Comparison of ENCODE assay signal across 1 cellular context in genomic region chr1:231395051-231395995, GRCh38.
TF ChIP-seq lines count a peak whose summit lies in the region.

No MANE protein-coding gene starts in this region.

TF ChIP-seq in HepG2, 621 proteins besides CTCF, POLR2A, EP300 and RAD21 (continued from another document):
- TF ChIP-seq ZFP36 (IDR thresholded peaks at IDR 0.05; ENCODE audit: borderline replicate concordance, low read depth, low read length, partially characterized antibody) (no peak), ATF7 (IDR thresholded peaks at IDR 0.05) (peak; percentile 86), ATF7 (CRISPR knock-in tag; IDR thresholded peaks at IDR 0.05) (no peak), ATF1 (CRISPR knock-in tag; IDR thresholded peaks at IDR 0.05) (peak; percentile 28; the same call in 1 of the 2 replicates), JUND (CRISPR knock-in tag; IDR thresholded peaks at IDR 0.05) (no peak), ZNF33B (CRISPR knock-in tag; IDR thresholded peaks at IDR 0.05) (no peak), ATRX (CRISPR knock-in tag; IDR thresholded peaks at IDR 0.05; ENCODE audit: borderline replicate concordance) (no peak), IRF9 (CRISPR knock-in tag; IDR thresholded peaks at IDR 0.05; ENCODE audit: borderline replicate concordance) (no peak), SAP130 (CRISPR knock-in tag; IDR thresholded peaks at IDR 0.05; ENCODE audit: low read depth) (peak; percentile 45; the same call in 1 of the 2 replicates), ZNF143 (CRISPR knock-in tag; IDR thresholded peaks at IDR 0.05) (no peak), ZNF703 (CRISPR knock-in tag; IDR thresholded peaks at IDR 0.05; ENCODE audit: borderline replicate concordance) (no peak), U2AF1 (optimal IDR thresholded peaks at IDR 0.05; ENCODE audit: low read depth, low read length) (no peak), POLR2AphosphoS2 (IDR thresholded peaks at IDR 0.05; ENCODE audit: low read depth, low read length) (no peak), TFDP1 (CRISPR knock-in tag; IDR thresholded peaks at IDR 0.05; ENCODE audit: borderline replicate concordance) (no peak), CREM (IDR thresholded peaks at IDR 0.05) (0 out of 2 replicates have a peak, but pooled peaks have one; percentile 18), CREM (CRISPR knock-in tag; IDR thresholded peaks at IDR 0.05) (no peak), MIER3 (CRISPR knock-in tag; IDR thresholded peaks at IDR 0.05; ENCODE audit: borderline replicate concordance) (0 out of 2 replicates have a peak, but pooled peaks have one; percentile 21), HMG20A (CRISPR knock-in tag; IDR thresholded peaks at IDR 0.05; ENCODE audit: borderline replicate concordance) (peak; percentile 36; the same call in 1 of the 2 replicates), TEAD3 (CRISPR knock-in tag; optimal IDR thresholded peaks at IDR 0.05; ENCODE audit: borderline replicate concordance) (peak; percentile 57), CREB1 (IDR thresholded peaks at IDR 0.05) (peak; percentile 82), CREB1 (CRISPR knock-in tag; IDR thresholded peaks at IDR 0.05) (peak; percentile 59), ZNF841 (CRISPR knock-in tag; IDR thresholded peaks at IDR 0.05; ENCODE audit: borderline replicate concordance) (no peak), HNRNPH1 (optimal IDR thresholded peaks at IDR 0.05; ENCODE audit: low read depth, low read length) (no peak), ELF1 (CRISPR knock-in tag; IDR thresholded peaks at IDR 0.05) (peak; percentile 48; the same call in 1 of the 2 replicates), ZNF672 (CRISPR knock-in tag; IDR thresholded peaks at IDR 0.05) (no peak), HOXA3 (CRISPR knock-in tag; IDR thresholded peaks at IDR 0.05) (peak; percentile 61), GATAD2A (CRISPR knock-in tag; IDR thresholded peaks at IDR 0.05) (peak; percentile 13; the same call in 1 of the 2 replicates), KDM5A (IDR thresholded peaks at IDR 0.05; ENCODE audit: borderline replicate concordance, low read length) (no peak)
- TF ChIP-seq, protein P1, sequence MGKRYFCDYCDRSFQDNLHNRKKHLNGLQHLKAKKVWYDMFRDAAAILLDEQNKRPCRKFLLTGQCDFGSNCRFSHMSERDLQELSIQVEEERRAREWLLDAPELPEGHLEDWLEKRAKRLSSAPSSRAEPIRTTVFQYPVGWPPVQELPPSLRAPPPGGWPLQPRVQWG (CRISPR knock-in tag; IDR thresholded peaks at IDR 0.05; ENCODE audit: borderline replicate concordance, low read depth): no peak
- TF ChIP-seq, protein P2, sequence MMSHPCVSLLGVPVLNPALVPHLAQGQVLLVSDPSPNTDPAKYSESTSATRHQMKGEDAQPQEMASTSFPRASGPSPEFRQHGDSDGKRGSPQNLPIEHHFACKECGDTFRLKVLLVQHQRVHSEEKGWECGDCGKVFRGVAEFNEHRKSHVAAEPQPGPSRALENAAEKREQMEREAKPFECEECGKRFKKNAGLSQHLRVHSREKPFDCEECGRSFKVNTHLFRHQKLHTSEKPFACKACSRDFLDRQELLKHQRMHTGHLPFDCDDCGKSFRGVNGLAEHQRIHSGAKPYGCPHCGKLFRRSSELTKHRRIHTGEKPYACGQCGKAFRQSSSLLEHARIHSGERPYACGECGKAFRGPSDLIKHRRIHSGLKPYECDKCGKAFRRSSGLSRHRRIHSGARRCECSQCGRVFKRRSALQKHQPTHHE (CRISPR knock-in tag; IDR thresholded peaks at IDR 0.05; ENCODE audit: borderline replicate concordance): no peak
- TF ChIP-seq, protein P3, sequence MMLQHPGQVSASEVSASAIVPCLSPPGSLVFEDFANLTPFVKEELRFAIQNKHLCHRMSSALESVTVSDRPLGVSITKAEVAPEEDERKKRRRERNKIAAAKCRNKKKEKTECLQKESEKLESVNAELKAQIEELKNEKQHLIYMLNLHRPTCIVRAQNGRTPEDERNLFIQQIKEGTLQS (CRISPR knock-in tag; IDR thresholded peaks at IDR 0.05): peak; percentile 82
TF ChIP-seq in HepG2: peak in this region for 22.
